Comparison of ENCODE assay signal across 10 cellular contexts in genomic region chr5:178241259-178241658, GRCh38. TPM values are rescaled to one million over a fixed set of nuclear protein-coding genes. Genes with fewer than 3 reads are reported as not detected.
A peak's percentile ranks its signal among the peaks of the same experiment; 100 is the strongest.
DNase-seq lines count a peak whose midpoint lies in the region; ATAC-seq, FAIRE-seq and TF ChIP-seq lines count a peak whose summit lies in the region.
"Had no signal": no experiment of that assay in that cellular context is flagged by ENCODE, and none has a peak within 500 bp of the region (broad histone marks: within the 10 kb centered on the region; RNA-seq: fewer than 3 reads in every experiment).

No MANE protein-coding gene starts in this region.

- H3K23ac ChIP-seq in mesendoderm (ENCODE audit: low read length) = no peak overlapping the region

- H3K56ac ChIP-seq in mesendoderm (ENCODE audit: low read length) = no peak overlapping the region

- WGBS in mesendoderm (ENCODE audit: extremely low coverage, insufficient coverage, low lambda C conversion rate) = no CpG with 5 or more reads among the region's 7 CpGs

- peak; percentile 37 for ATAC-seq in GM18511 (IDR thresholded peaks at IDR 0.05; ENCODE audit: unreplicated experiment)

- H3K27me3 ChIP-seq in Peyer's patch = no peaks in the 10 kb centered on the region
- no peaks in the 10 kb centered on the region for H3K27me3 ChIP-seq in mesendoderm (ENCODE audit: insufficient read depth, low read length, poor library complexity)

- no peak overlapping the region for H3K4ac ChIP-seq in mesendoderm (ENCODE audit: low read depth, low read length)

- H3K27ac ChIP-seq in Peyer's patch = peak overlapping the region in 3 of 4 donors; percentile 6 to 68 (median 44)
- peak overlapping the region in 17 of 21 experiments; percentile 12 to 85 (median 58) for H3K27ac ChIP-seq in skin epidermis
- H3K27ac ChIP-seq in mesendoderm (ENCODE audit: low read depth, low read length) = no peak overlapping the region

- H3K79me2 ChIP-seq in mesendoderm (ENCODE audit: control insufficient read depth, insufficient read depth, low read length) = no peaks in the 10 kb centered on the region

- H3K4me3 ChIP-seq in Peyer's patch (no peak overlapping the region), skin epidermis (no peak overlapping the region), mesendoderm (ENCODE audit: low read length) (no peak overlapping the region)

- no peak overlapping the region for H2BK15ac ChIP-seq in mesendoderm (replicated peaks; ENCODE audit: low read depth)

- no peak overlapping the region for H2BK120ac ChIP-seq in mesendoderm (ENCODE audit: low read depth, low read length)

- no peak for TF ChIP-seq POLR2A in Peyer's patch (IDR thresholded peaks at IDR 0.05)

- no peak overlapping the region for H3K4me2 ChIP-seq in mesendoderm (ENCODE audit: low read length)

- no peak for FAIRE-seq in D721Med (lab: Jason Lieb, UNC)
- FAIRE-seq: colon had no signal

- H3K79me1 ChIP-seq in mesendoderm (ENCODE audit: low read length) = no peaks in the 10 kb centered on the region

- H4K8ac ChIP-seq in mesendoderm (ENCODE audit: low read depth, low read length) = no peak overlapping the region

- H3K18ac ChIP-seq in mesendoderm (ENCODE audit: low read length) = no peak overlapping the region

- no peak overlapping the region for H2AK5ac ChIP-seq in mesendoderm (ENCODE audit: low read length)

- TF ChIP-seq CTCF in Peyer's patch (IDR thresholded peaks at IDR 0.05) (no peak), D721Med (IDR thresholded peaks at IDR 0.05; ENCODE audit: insufficient read depth, missing control alignments) (no peak)

- DNase-seq in Peyer's patch (no peak), globus pallidus (ENCODE audit: low spot score) (peak; percentile 35), OCI-M1 (lab: John Stamatoyannopoulos, UW) (no peak), mesendoderm (no peak), D721Med (ENCODE audit: insufficient read length, low spot score) (no peak), DMS53 treated with DMSO at 0.1 percent for 48 hours (lab: John Stamatoyannopoulos, UW; ENCODE audit: unreplicated experiment) (no peak)
- DNase-seq: occipital lobe had no signal

- H3K9me3 ChIP-seq in Peyer's patch = no peaks in the 10 kb centered on the region

- no peak overlapping the region for H2BK5ac ChIP-seq in mesendoderm (ENCODE audit: low read length)

- no peaks in the 10 kb centered on the region for H3K36me3 ChIP-seq in Peyer's patch
- no peaks in the 10 kb centered on the region for H3K36me3 ChIP-seq in mesendoderm (ENCODE audit: control insufficient read depth, insufficient read depth, low read length)

- no peak overlapping the region for H4K5ac ChIP-seq in mesendoderm (ENCODE audit: low read length)

- H3K4me1 ChIP-seq in Peyer's patch = peaks cover 5 to 37% (median 26%) of the 10 kb centered on the region in 4 donors
- no peaks in the 10 kb centered on the region for H3K4me1 ChIP-seq in mesendoderm (ENCODE audit: control insufficient read depth, low read depth, low read length)

- H3K9ac ChIP-seq in mesendoderm (ENCODE audit: low read length) = no peak overlapping the region

RNA-seq across cellular contexts. Expression of gene PHYKPL, which starts 8.7 kb away (rescaled TPM):
- 100 to 1,000 TPM; 180 to 441 (median 280) TPM for total RNA-seq in Peyer's patch
- 8.1 TPM for polyA plus RNA-seq in mesendoderm (2013, experiment 1 of 2)
- polyA plus RNA-seq in mesendoderm (2013, experiment 2 of 2) = 6.6 TPM

RNA-seq across cellular contexts. Expression of gene HNRNPAB, which starts 36.9 kb away (rescaled TPM):
- total RNA-seq in Peyer's patch = 100 to 1,000 TPM in 1 of 4 donors, 10 to 100 TPM in 3; 74.8 to 135 (median 81.4) TPM
- 447 TPM for polyA plus RNA-seq in mesendoderm (2013, experiment 1 of 2)
- 445 TPM for polyA plus RNA-seq in mesendoderm (2013, experiment 2 of 2)

RNA-seq across cellular contexts. Expression of gene GMCL2, which starts 54.1 kb away (rescaled TPM):
- not detected for total RNA-seq in Peyer's patch
- polyA plus RNA-seq in mesendoderm (2013, experiment 1 of 2) = 0.01 TPM
- polyA plus RNA-seq in mesendoderm (2013, experiment 2 of 2) = not detected
- total RNA-seq: occipital lobe had no signal
